Comparison of ENCODE assay signal across 8 cellular contexts in the genomic region with DNA sequence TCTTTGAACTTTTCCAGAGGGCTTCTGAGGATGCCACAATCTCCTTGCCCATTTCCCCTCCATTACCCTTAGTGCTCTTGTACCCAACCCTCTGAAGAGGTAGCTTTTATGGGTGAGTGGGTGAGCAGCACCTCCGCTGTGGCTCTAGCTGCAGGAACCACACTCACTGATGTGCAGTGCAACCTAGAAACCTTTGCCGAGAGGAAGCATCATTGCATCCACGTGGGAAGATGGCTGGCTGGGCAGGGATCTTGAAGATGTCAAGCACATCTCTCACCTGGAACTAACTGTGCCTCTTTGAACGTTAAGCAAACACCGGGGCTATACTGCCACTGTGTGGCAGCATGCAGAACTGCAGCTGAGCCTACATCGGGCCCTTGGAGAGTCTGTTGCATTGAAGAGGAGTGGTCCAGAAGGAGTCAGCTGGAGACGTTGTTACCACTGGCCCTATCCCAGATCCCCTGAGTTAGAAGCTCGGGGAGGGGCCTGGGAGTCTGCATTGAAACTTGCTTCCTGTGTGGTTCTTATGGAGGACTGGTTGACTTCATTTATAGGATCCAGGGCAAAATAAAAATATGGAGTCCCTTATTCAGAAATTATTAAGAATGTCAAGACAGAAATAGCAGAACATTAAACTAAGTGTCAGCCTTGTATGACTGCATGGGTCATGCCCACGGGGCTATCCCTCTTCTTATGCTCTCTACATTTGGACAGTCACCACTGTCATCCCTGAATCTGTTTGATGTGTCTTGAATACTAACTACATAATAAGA. TPM values are rescaled to one million over a fixed set of nuclear protein-coding genes. Genes with fewer than 3 reads are reported as not detected.
DNase-seq lines count a peak whose midpoint lies in the region; ATAC-seq and TF ChIP-seq lines count a peak whose summit lies in the region.

No MANE protein-coding gene starts in this region.

- DNase-seq in ELF-1 (ENCODE audit: low read depth, low spot score) (peak; percentile 95), HCEC 1CT (peak; percentile 28), NCI-H1048 (lab: John Stamatoyannopoulos, UW) (peak; percentile 16), SKM-1 treated with dmso at 0.1 percent for 144 hours (lab: John Stamatoyannopoulos, UW; ENCODE audit: unreplicated experiment) (peak; percentile 54), cardiac muscle cell (ENCODE audit: low read depth in 1 of 2, low spot score in 1 of 2) (peak; percentile 71 to 74), psoas muscle (peak; percentile 52 to 77)
- peak; percentile 29 for DNase-seq in activated naive CD8-positive, alpha-beta T cell treated with anti-CD3 and anti-CD28 coated beads, Interleukin-2, amount 50 U/mL, for 16 hours (ENCODE audit: low read depth, low spot score)

- H3K36me3 ChIP-seq in cardiac muscle cell = peaks cover 3% of the 10 kb centered on the region
- no peaks in the 10 kb centered on the region for H3K36me3 ChIP-seq in psoas muscle (ENCODE audit: insufficient read depth in 1 of 2, low read depth in 1 of 2)

- H3K9me3 ChIP-seq in cardiac muscle cell (ENCODE audit: low read depth) = no peaks in the 10 kb centered on the region
- no peaks in the 10 kb centered on the region for H3K9me3 ChIP-seq in psoas muscle

- peaks cover 3% of the 10 kb centered on the region for H3K27me3 ChIP-seq in cardiac muscle cell
- no peaks in the 10 kb centered on the region for H3K27me3 ChIP-seq in psoas muscle (ENCODE audit: insufficient read depth in 3 of 3, low read length in 2 of 3)

- ATAC-seq in psoas muscle (peak; percentile 70 to 84 (median 76)), GM18505 (IDR thresholded peaks at IDR 0.05; ENCODE audit: unreplicated experiment) (no peak)

- 16 to 18% (median 16%) methylated on average over 9 of the region's 9 CpGs for WGBS in psoas muscle, 3 donors

- TF ChIP-seq CTCF in cardiac muscle cell (IDR thresholded peaks at IDR 0.05; ENCODE audit: low read depth, low read length) = peak; percentile 98
- peak; percentile 99 for TF ChIP-seq CTCF in psoas muscle (IDR thresholded peaks at IDR 0.05)

- intact Hi-C loops in psoas muscle (cut with DNase I) = loop anchor here (1.0 to 10.0 kb wide), 3 partner anchors 147 to 632 kb away; no protein-coding TSS in a partner anchor

- peaks cover 10% of the 10 kb centered on the region for H3K4me1 ChIP-seq in cardiac muscle cell (ENCODE audit: low read depth)
- H3K4me1 ChIP-seq in psoas muscle = no peaks in the 10 kb centered on the region

- H3K4me3 ChIP-seq in cardiac muscle cell = no peak overlapping the region
- H3K4me3 ChIP-seq in psoas muscle = no peak overlapping the region

- no peak overlapping the region for H3K27ac ChIP-seq in cardiac muscle cell
- no peak overlapping the region for H3K27ac ChIP-seq in psoas muscle

- TF ChIP-seq POLR2A in GM18505 (IDR thresholded peaks at IDR 0.05; ENCODE audit: borderline replicate concordance, extremely low read depth, insufficient read depth, insufficient read length) = no peak

RNA-seq across cellular contexts. Expression of gene IGFBP5, which starts 28.7 kb away (rescaled TPM):
- 132 and 229 TPM in 2 replicates for total RNA-seq in cardiac muscle cell
- polyA plus RNA-seq in cardiac muscle cell = 28.0 and 35.2 TPM in 2 replicates
- total RNA-seq in psoas muscle = 100 to 1,000 TPM; 216 to 451 (median 286) TPM
- polyA plus RNA-seq in psoas muscle = 100 to 1,000 TPM in 1 of 3 donors, 10 to 100 TPM in 2; 44.9 to 210 (median 56.1) TPM

RNA-seq across cellular contexts. Expression of gene IGFBP2, which starts 33.4 kb away (rescaled TPM):
- total RNA-seq in cardiac muscle cell = 402 and 451 TPM in 2 replicates
- 476 and 569 TPM in 2 replicates for polyA plus RNA-seq in cardiac muscle cell
- 10 to 100 TPM in 3 of 4 donors, 1 to 10 TPM in 1; 9.4 to 25.5 (median 14.7) TPM for total RNA-seq in psoas muscle
- polyA plus RNA-seq in psoas muscle = 10 to 100 TPM in 2 of 3 donors, 1 to 10 TPM in 1; 8.2 to 33.2 (median 10.0) TPM

Comparison
In these comparisons a context has a peak if more than half of its experiments do, and no peak if none do; other contexts are left out.
1. DNase-seq: peak in every context shown above with its lines; median percentile 95 in ELF-1; 72 in cardiac muscle cell; 64 in psoas muscle; 54 in SKM-1 treated with dmso at 0.1 percent for 144 hours; 29 in activated naive CD8-positive, alpha-beta T cell treated with anti-CD3 and anti-CD28 coated beads, Interleukin-2, amount 50 U/mL, for 16 hours; 28 in HCEC 1CT; 16 in NCI-H1048.
2. RNA of gene IGFBP2, which starts 33.4 kb away (total RNA-seq): 402 to 451 TPM in cardiac muscle cell; 9.4 to 25.5 TPM in psoas muscle; every median in the first group is over 10 times any median in the second.